10 cellular contexts compared by ENCODE assay signal in genomic region chr9:38048319-38048969, GRCh38. TPM values are rescaled to one million over a fixed set of nuclear protein-coding genes. Genes with fewer than 3 reads are reported as not detected.
DNase-seq lines count a peak whose midpoint lies in the region; ATAC-seq and TF ChIP-seq lines count a peak whose summit lies in the region.
"Had no signal": no experiment of that assay in that cellular context is flagged by ENCODE, and none has a peak within 500 bp of the region (broad histone marks: within the 10 kb centered on the region; RNA-seq: fewer than 3 reads in every experiment).

No MANE protein-coding gene starts in this region.

- H3K4me3 ChIP-seq in A673 (ENCODE audit: low read depth, low read length, poor library complexity, severe bottlenecking): no peak overlapping the region
- no peak overlapping the region for H3K4me3 ChIP-seq in RWPE2 (ENCODE audit: severe bottlenecking)
- H3K4me3 ChIP-seq in epithelial cell of proximal tubule (ENCODE audit: low read depth, low read length): peak overlapping the region; percentile 45
- H3K4me3 ChIP-seq in neutrophil (ENCODE audit: low read depth in 1 of 2, low read length in 1 of 2): peak overlapping the region in 1 of 2 experiments; percentile 42
- H3K4me3 ChIP-seq in spleen: no peak overlapping the region
- H3K4me3 ChIP-seq: BLaER1 had no signal

- H3K36me3 ChIP-seq in A673 (ENCODE audit: insufficient read depth, low read length, poor library complexity, severe bottlenecking): no peaks in the 10 kb centered on the region
- no peaks in the 10 kb centered on the region for H3K36me3 ChIP-seq in RWPE2 (ENCODE audit: low read depth)
- no peaks in the 10 kb centered on the region for H3K36me3 ChIP-seq in neutrophil
- H3K36me3 ChIP-seq in spleen: no peaks in the 10 kb centered on the region
- H3K36me3 ChIP-seq: BLaER1 had no signal

- TF ChIP-seq POLR2A in spleen (IDR thresholded peaks at IDR 0.05): no peak

- ATAC-seq in RWPE2 (ENCODE audit: low read depth): no peak

- TF ChIP-seq CTCF in A673 (conservative IDR thresholded peaks at IDR 0.05; ENCODE audit: low read depth, low read length) (no peak), RWPE2 (IDR thresholded peaks at IDR 0.05; ENCODE audit: poor library complexity, severe bottlenecking) (no peak), epithelial cell of proximal tubule (conservative IDR thresholded peaks at IDR 0.05; ENCODE audit: low read depth, low read length) (no peak), neutrophil (IDR thresholded peaks at IDR 0.05) (no peak), spleen (IDR thresholded peaks at IDR 0.05 in 8 of 11, conservative IDR thresholded peaks at IDR 0.05 in 3 of 11) (no peak)

- POLR2A ChIA-PET in A673 (lab: Charles Lee; ENCODE audit: low non-redundant PET): no interaction called here

- H3K27me3 ChIP-seq in A673 (replicated peaks; ENCODE audit: insufficient read depth, low read depth, low read length, poor library complexity): no peaks in the 10 kb centered on the region
- no peaks in the 10 kb centered on the region for H3K27me3 ChIP-seq in RWPE2 (ENCODE audit: insufficient read depth, poor library complexity, severe bottlenecking)
- peaks cover 5% of the 10 kb centered on the region for H3K27me3 ChIP-seq in neutrophil
- H3K27me3 ChIP-seq in spleen (replicated peaks in 1 of 7): no peaks in the 10 kb centered on the region
- H3K27me3 ChIP-seq: BLaER1 had no signal

- H3K27ac ChIP-seq in A673 (ENCODE audit: low read depth, low read length, poor library complexity, severe bottlenecking) (peak overlapping the region; percentile 12), RWPE2 (ENCODE audit: poor library complexity, severe bottlenecking) (peak overlapping the region; percentile 98), neutrophil (peak overlapping the region; percentile 84), spleen (peak overlapping the region in 4 of 8 donors; percentile 11 to 73 (median 60))
- H3K27ac ChIP-seq: BLaER1 had no signal

- intact Hi-C loops in A673 (cut with micrococcal nuclease; ENCODE audit: unreplicated experiment) (loop anchor here (10.0 kb wide), 1 partner anchor 56 kb away; no protein-coding TSS in a partner anchor), spleen (cut with DNase I; ENCODE audit: low total_unique reads) (no loop called here)

- CTCF ChIA-PET in A673 (lab: Charles Lee): no interaction called here

- BruUV-seq in A673 (replicated peaks; lab: Mats Ljungman, UMichigan): no TSS peak

- H3K4me1 ChIP-seq in A673 (ENCODE audit: insufficient read depth, low read length, poor library complexity, severe bottlenecking) (peaks cover 14% of the 10 kb centered on the region), RWPE2 (ENCODE audit: insufficient read depth, poor library complexity, severe bottlenecking) (peaks cover 48% of the 10 kb centered on the region), neutrophil (ENCODE audit: control insufficient read depth in 1 of 2, insufficient read depth in 1 of 2, low read depth in 1 of 2, low read length in 1 of 2) (peaks cover 34 to 37% of the 10 kb centered on the region in 2 experiments), spleen (peaks cover 4 to 29% (median 20%) of the 10 kb centered on the region in 6 donors)

- 66 to 86% (median 70%) methylated on average over 4 of the region's 4 CpGs for WGBS in spleen, 5 donors

- H3K9me3 ChIP-seq in A673 (ENCODE audit: low read depth, low read length, poor library complexity, severe bottlenecking) (no peaks in the 10 kb centered on the region), RWPE2 (ENCODE audit: severe bottlenecking) (no peaks in the 10 kb centered on the region), neutrophil (no peaks in the 10 kb centered on the region), spleen (no peaks in the 10 kb centered on the region)
- H3K9me3 ChIP-seq: BLaER1 had no signal

- DNase-seq in A673 (ENCODE audit: low spot score): no peak
- DNase-seq in RWPE2 (ENCODE audit: low spot score): no peak
- no peak for DNase-seq in epithelial cell of proximal tubule (ENCODE audit: low read depth)
- DNase-seq in spleen: no peak
- no peak for DNase-seq in activated naive CD4-positive, alpha-beta T cell treated with anti-CD3 and anti-CD28 coated beads, Interleukin-2, amount 50 U/mL, for 16 hours
- no peak for DNase-seq in NCI-H1048 (lab: John Stamatoyannopoulos, UW)
- DNase-seq in kidney tubule cell (ENCODE audit: low spot score): no peak
- DNase-seq: activated CD4-positive, alpha-beta T cell treated with anti-CD3 and anti-CD28 coated beads, Interleukin-2, amount 10 ng/mL, durations not matched to agents 24 days and 14 days had no signal

RNA-seq across cellular contexts. Expression of gene SHB, which starts 20.6 kb away (rescaled TPM):
- total RNA-seq in A673 (2021) (14.7 and 20.7 TPM in 2 replicates), epithelial cell of proximal tubule (32.7 and 43.8 TPM in 2 replicates), spleen (10 to 100 TPM in 3 of 7 donors, 1 to 10 TPM in 4; 5.3 to 20.5 (median 8.5) TPM)
- 1 to 10 TPM; 1.2 to 4.4 (median 1.7) TPM for polyA plus RNA-seq in spleen
